Comparison of ENCODE assay signal across 9 cellular contexts in the genomic region with DNA sequence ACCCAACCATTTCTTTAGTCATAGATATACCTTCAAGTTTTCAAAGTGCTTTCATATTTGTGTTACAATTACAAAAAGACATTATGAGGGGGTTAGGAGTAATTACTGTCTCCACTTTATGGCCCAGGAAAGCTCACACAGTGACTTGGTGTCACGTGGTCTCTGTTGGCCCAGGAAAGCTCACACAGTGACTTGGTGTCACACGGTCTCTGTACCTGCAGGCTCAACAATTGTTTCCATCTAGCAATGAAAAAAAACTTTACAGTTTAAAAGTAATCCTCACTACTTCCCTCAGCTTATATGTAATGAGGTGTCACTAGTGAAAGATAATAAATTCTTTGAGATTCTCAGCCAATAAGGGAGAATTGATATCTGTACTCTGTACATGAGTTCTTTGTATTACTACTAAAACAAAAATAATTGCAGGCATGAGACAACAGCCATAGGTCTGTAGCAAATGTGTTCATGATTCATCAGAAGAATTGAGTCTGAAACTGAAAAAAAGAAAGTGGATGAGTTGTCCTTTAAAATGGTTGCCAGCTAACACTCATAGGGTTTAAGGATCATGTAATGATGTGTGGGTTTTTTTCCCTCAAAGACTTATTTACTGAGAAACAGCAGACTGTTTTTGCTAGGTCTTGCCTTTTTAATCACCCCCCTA. TPM values are rescaled to one million over a fixed set of nuclear protein-coding genes. Genes with fewer than 3 reads are reported as not detected.
DNase-seq lines count a peak whose midpoint lies in the region; ATAC-seq and TF ChIP-seq lines count a peak whose summit lies in the region.
"Had no signal": no experiment of that assay in that cellular context is flagged by ENCODE, and none has a peak within 500 bp of the region (broad histone marks: within the 10 kb centered on the region; RNA-seq: fewer than 3 reads in every experiment).

No MANE protein-coding gene starts in this region.

- H3K36me3 Mint-ChIP-seq in activated T-cell treated with anti-CD3 and anti-CD28 coated beads, Interleukin-2, amount 50 U/mL, for 24 hours (ENCODE audit: low read depth), result peaks cover 48% of the 10 kb centered on the region
- peaks cover 29% of the 10 kb centered on the region for H3K36me3 Mint-ChIP-seq in stimulated activated memory B cell treated with anti-CD40 and anti-IgM and Interleukin-4, amounts not matched to agents 10 μg/mL and 1 μg/mL and 100 μg/mL, for 72 hours

- peaks cover 79% of the 10 kb centered on the region for H3K4me1 Mint-ChIP-seq in activated T-cell treated with anti-CD3 and anti-CD28 coated beads, Interleukin-2, amount 50 U/mL, for 24 hours (ENCODE audit: low read depth)
- H3K4me1 Mint-ChIP-seq in stimulated activated memory B cell treated with anti-CD40 and anti-IgM and Interleukin-4, amounts not matched to agents 10 μg/mL and 1 μg/mL and 100 μg/mL, for 72 hours, result peaks cover 84% of the 10 kb centered on the region

- ATAC-seq in stimulated activated memory B cell treated with anti-CD40 and anti-IgM and Interleukin-4, amounts not matched to agents 10 μg/mL and 1 μg/mL and 100 μg/mL, for 72 hours, result peak; percentile 47

- H3K9me3 Mint-ChIP-seq in activated T-cell treated with anti-CD3 and anti-CD28 coated beads, Interleukin-2, amount 50 U/mL, for 24 hours, result no peaks in the 10 kb centered on the region
- no peaks in the 10 kb centered on the region for H3K9me3 Mint-ChIP-seq in stimulated activated memory B cell treated with anti-CD40 and anti-IgM and Interleukin-4, amounts not matched to agents 10 μg/mL and 1 μg/mL and 100 μg/mL, for 72 hours

- no peak for TF ChIP-seq CTCF in cardiac fibroblast (IDR thresholded peaks at IDR 0.05; ENCODE audit: low read depth, low read length)

- peak; percentile 39 for DNase-seq in activated T-cell treated with anti-CD3 and anti-CD28 coated beads, Interleukin-2, amount 50 U/mL, for 24 hours
- no peak for DNase-seq in activated T-cell treated with anti-CD3 and anti-CD28 coated beads, Interleukin-2, amount 50 U/mL, for 1 hour
- peak; percentile 58 for DNase-seq in M059J (ENCODE audit: low read depth)
- DNase-seq in cardiac fibroblast (ENCODE audit: low read depth in 2 of 2), result peak; percentile 36 to 78
- no peak for DNase-seq in kidney glomerular epithelial cell (lab: John Stamatoyannopoulos, UW)
- DNase-seq in effector CD8-positive, alpha-beta T cell (lab: John Stamatoyannopoulos, UW), result no peak
- no peak for DNase-seq in UCSD-AML1 (lab: John Stamatoyannopoulos, UW; ENCODE audit: unreplicated experiment)
- DNase-seq: AML-193 had no signal

- H3K27ac Mint-ChIP-seq in activated T-cell treated with anti-CD3 and anti-CD28 coated beads, Interleukin-2, amount 50 U/mL, for 24 hours, result peak overlapping the region; percentile 98
- peak overlapping the region; percentile 89 for H3K27ac Mint-ChIP-seq in stimulated activated memory B cell treated with anti-CD40 and anti-IgM and Interleukin-4, amounts not matched to agents 10 μg/mL and 1 μg/mL and 100 μg/mL, for 72 hours

- H3K4me3 ChIP-seq in cardiac fibroblast (replicated peaks in 1 of 2; ENCODE audit: low read depth in 2 of 2, low read length in 2 of 2), result no peak overlapping the region

- H3K27me3 Mint-ChIP-seq in activated T-cell treated with anti-CD3 and anti-CD28 coated beads, Interleukin-2, amount 50 U/mL, for 24 hours, result no peaks in the 10 kb centered on the region
- H3K27me3 Mint-ChIP-seq in stimulated activated memory B cell treated with anti-CD40 and anti-IgM and Interleukin-4, amounts not matched to agents 10 μg/mL and 1 μg/mL and 100 μg/mL, for 72 hours, result no peaks in the 10 kb centered on the region

- peak overlapping the region; percentile 54 for H3K4me3 Mint-ChIP-seq in activated T-cell treated with anti-CD3 and anti-CD28 coated beads, Interleukin-2, amount 50 U/mL, for 24 hours
- H3K4me3 Mint-ChIP-seq in stimulated activated memory B cell treated with anti-CD40 and anti-IgM and Interleukin-4, amounts not matched to agents 10 μg/mL and 1 μg/mL and 100 μg/mL, for 72 hours, result peak overlapping the region; percentile 5

RNA-seq across cellular contexts. Expression of a gene that starts 10.9 kb away (rescaled TPM):
- 45.9 and 56.0 TPM in 2 replicates for total RNA-seq in M059J (2014; rRNA removed; shearing (Covaris generic))

RNA-seq across cellular contexts. Expression of a gene that starts 35.3 kb away (rescaled TPM):
- 226 and 256 TPM in 2 replicates for total RNA-seq in M059J (2014; rRNA removed; shearing (Covaris generic))

RNA-seq across cellular contexts. Expression of a gene that starts 43.6 kb away (rescaled TPM):
- 63.2 and 68.6 TPM in 2 replicates for total RNA-seq in M059J (2014; rRNA removed; shearing (Covaris generic))

Comparison
In these comparisons a context has a peak if more than half of its experiments do, and no peak if none do; other contexts are left out.
1. DNase-seq: peak in activated T-cell treated with anti-CD3 and anti-CD28 coated beads, Interleukin-2, amount 50 U/mL, for 24 hours (single experiment), M059J (single experiment) and cardiac fibroblast (2 of 2); none in activated T-cell treated with anti-CD3 and anti-CD28 coated beads, Interleukin-2, amount 50 U/mL, for 1 hour (single experiment), kidney glomerular epithelial cell (single experiment), effector CD8-positive, alpha-beta T cell (single experiment) and UCSD-AML1 (single experiment).